ENCODE assay signal across 8 cellular contexts in genomic region chr9:117487555-117488175, GRCh38.
DNase-seq lines count a peak whose midpoint lies in the region; ATAC-seq and TF ChIP-seq lines count a peak whose summit lies in the region.

No MANE protein-coding gene starts in this region.

- no peaks in the 10 kb centered on the region for H3K27me3 ChIP-seq in dorsolateral prefrontal cortex

- TF ChIP-seq CTCF in dorsolateral prefrontal cortex (IDR thresholded peaks at IDR 0.05 in 54 of 56, conservative IDR thresholded peaks at IDR 0.05 in 2 of 56; ENCODE audit: low read depth in 1 of 56, partially characterized antibody in 56 of 56) = peak; percentile 78 to 100 (median 99)

- ATAC-seq in GM18517 (IDR thresholded peaks at IDR 0.05; ENCODE audit: unreplicated experiment) (peak; percentile 89), HG02973 (IDR thresholded peaks at IDR 0.05; ENCODE audit: unreplicated experiment) (peak; percentile 97)

- intact Hi-C loops in dorsolateral prefrontal cortex (cut with DNase I) = loop anchor here in 1 of 2 donors (2.0 kb wide), 1 partner anchor 73 kb away; the partner anchor contains the start of gene ASTN2

- peak overlapping the region in 16 of 59 donors; percentile 0 to 78 (median 47) for H3K27ac ChIP-seq in dorsolateral prefrontal cortex

- H3K4me3 ChIP-seq in dorsolateral prefrontal cortex = peak overlapping the region in 49 of 59 donors; percentile 4 to 61 (median 37)

- DNase-seq in AG20443 (ENCODE audit: low spot score) = peak; percentile 89
- peak; percentile 95 for DNase-seq in NCI-H146 (lab: John Stamatoyannopoulos, UW)
- DNase-seq in T-helper 1 cell = peak in 3 of 5 donors; percentile 3 to 36 (median 3)
- DNase-seq in dorsolateral prefrontal cortex = peak; percentile 59 to 90 (median 72)
- DNase-seq in lung microvascular endothelial cell (ENCODE audit: low read depth in 2 of 2) = peak; percentile 63 to 72
- DNase-seq in stimulated activated CD8-positive, alpha-beta memory T cell treated with anti-CD3 and anti-CD28 coated beads, Interleukin-2, amount 100 ng/mL, for 48 hours (ENCODE audit: low read depth in 2 of 2) = peak; percentile 8 to 9

Comparison
In these comparisons a context has a peak if more than half of its experiments do, and no peak if none do; other contexts are left out.
1. DNase-seq: peak in every context shown above with its lines; median percentile 95 in NCI-H146; 89 in AG20443; 72 in dorsolateral prefrontal cortex; 68 in lung microvascular endothelial cell; 8 in stimulated activated CD8-positive, alpha-beta memory T cell treated with anti-CD3 and anti-CD28 coated beads, Interleukin-2, amount 100 ng/mL, for 48 hours; 3 in T-helper 1 cell.